8 cellular contexts compared by ENCODE assay signal in genomic region chr11:34214961-34215805, GRCh38.
A peak's percentile ranks its signal among the peaks of the same experiment; 100 is the strongest.
DNase-seq lines count a peak whose midpoint lies in the region; ATAC-seq, FAIRE-seq and TF ChIP-seq lines count a peak whose summit lies in the region.

No MANE protein-coding gene starts in this region.

- no peaks in the 10 kb centered on the region for H3K36me3 Mint-ChIP-seq in astrocyte (ENCODE audit: low read depth, unreplicated experiment)

- no peak overlapping the region for H3K9ac ChIP-seq in astrocyte (ENCODE audit: low read length)

- no peaks in the 10 kb centered on the region for H3K27me3 ChIP-seq in astrocyte (ENCODE audit: insufficient read depth, low read length)

- H4K20me1 ChIP-seq in astrocyte (ENCODE audit: insufficient read depth, low read length): peaks cover 27% of the 10 kb centered on the region

- ATAC-seq in GM18520 (IDR thresholded peaks at IDR 0.05; ENCODE audit: unreplicated experiment): peak; percentile 74
- no peak for ATAC-seq in GM18505 (IDR thresholded peaks at IDR 0.05; ENCODE audit: unreplicated experiment)

- no peaks in the 10 kb centered on the region for H3K79me2 ChIP-seq in astrocyte (ENCODE audit: insufficient read depth, low read length)

- H3K9me3 Mint-ChIP-seq in astrocyte (ENCODE audit: unreplicated experiment): no peaks in the 10 kb centered on the region

- no peak overlapping the region for H3K4me3 ChIP-seq in astrocyte (ENCODE audit: insufficient read depth, low read depth, low read length)

- no peak for TF ChIP-seq POLR2A in GM18505 (IDR thresholded peaks at IDR 0.05; ENCODE audit: borderline replicate concordance, extremely low read depth, insufficient read depth, insufficient read length)

- H3K27ac Mint-ChIP-seq in astrocyte (ENCODE audit: unreplicated experiment): no peak overlapping the region

- FAIRE-seq in astrocyte (lab: Jason Lieb, UNC): no peak

- peaks cover 16% of the 10 kb centered on the region for H3K4me1 ChIP-seq in astrocyte (ENCODE audit: insufficient read depth, low read length)

- DNase-seq in RKO (ENCODE audit: low spot score) (peak; percentile 74), astrocyte (ENCODE audit: low read depth) (peak; percentile 72), mesenteric fat pad (ENCODE audit: low spot score) (no peak), epidermal melanocyte (ENCODE audit: insufficient read length, low spot score) (no peak), NCI-H524 treated with DMSO at 0.1 percent for 48 hours (lab: John Stamatoyannopoulos, UW) (no peak)
- peak; percentile 65 for DNase-seq in stimulated activated CD4-positive, alpha-beta T cell treated with anti-CD3 and anti-CD28 coated beads, Interleukin-2, amount 100 ng/mL, for 4 hours (ENCODE audit: low read depth)

- no peak overlapping the region for H2AFZ ChIP-seq in astrocyte (ENCODE audit: low read depth, low read length)

- H3K4me3 Mint-ChIP-seq in astrocyte (ENCODE audit: unreplicated experiment): no peak overlapping the region

- no peaks in the 10 kb centered on the region for H3K27me3 Mint-ChIP-seq in astrocyte (ENCODE audit: low read depth, unreplicated experiment)

- no peaks in the 10 kb centered on the region for H3K9me3 ChIP-seq in astrocyte (ENCODE audit: insufficient read depth, low read depth, low read length)

- peak overlapping the region; percentile 9 for H3K4me2 ChIP-seq in astrocyte (ENCODE audit: low read length)

- H3K4me1 Mint-ChIP-seq in astrocyte (ENCODE audit: low read depth, unreplicated experiment): peaks cover 14% of the 10 kb centered on the region

- TF ChIP-seq CTCF in astrocyte (IDR thresholded peaks at IDR 0.05; ENCODE audit: insufficient read depth, low read depth, low read length): no peak

- no peak overlapping the region for H3K27ac ChIP-seq in astrocyte (ENCODE audit: low read depth, low read length)

- no peaks in the 10 kb centered on the region for H3K36me3 ChIP-seq in astrocyte (ENCODE audit: insufficient read depth, low read length)

Comparison
In these comparisons a context has a peak if more than half of its experiments do, and no peak if none do; other contexts are left out.
1. DNase-seq: peak in RKO (single experiment), astrocyte (single experiment) and stimulated activated CD4-positive, alpha-beta T cell treated with anti-CD3 and anti-CD28 coated beads, Interleukin-2, amount 100 ng/mL, for 4 hours (single experiment); none in mesenteric fat pad (single experiment), epidermal melanocyte (single experiment) and NCI-H524 treated with DMSO at 0.1 percent for 48 hours (single experiment).